Comparison of ENCODE assay signal across 23 cellular contexts in the genomic region with DNA sequence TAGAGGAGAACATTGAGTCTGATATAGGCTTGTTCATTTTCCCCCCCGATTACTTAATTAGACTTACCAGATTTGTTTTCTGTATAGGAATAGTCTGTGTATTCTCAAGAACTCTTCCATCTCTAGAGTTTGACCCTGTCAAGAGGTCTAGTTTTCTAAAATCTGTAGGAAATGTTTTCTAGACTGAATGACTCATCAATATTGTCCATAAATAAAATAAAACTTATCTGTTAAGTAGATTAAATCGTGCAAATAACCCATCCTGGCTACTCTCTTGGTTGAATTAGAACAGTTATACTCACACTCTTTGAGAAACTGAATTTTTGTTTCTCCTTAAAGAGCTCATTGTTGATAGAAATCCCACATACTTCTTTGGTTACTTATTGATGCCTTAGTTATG.
"Had no signal": no experiment of that assay in that cellular context is flagged by ENCODE, and none has a peak within 500 bp of the region (broad histone marks: within the 10 kb centered on the region; RNA-seq: fewer than 3 reads in every experiment).

No MANE protein-coding gene starts in this region.

- DNase-seq: Kasumi-1, MM.1S, NCI-H1092 treated with DMSO at 0.1 percent for 48 hours, NCI-H1436, NCI-H187, NCI-H2029, NCI-H2081 treated with DMSO at 0.1 percent for 48 hours, NCI-H2171, NCI-H226, NCI-H446, NCI-H510A, NCI-H524 treated with DMSO at 0.1 percent for 48 hours, NCI-H69, NCI-H774, Right ventricle myocardium superior, RPMI8226, SIG-M5, SK-N-SH, SW 1271, T-cell had no signal

- ATAC-seq: K562, T-cell had no signal

- H3K9ac ChIP-seq: KMS-11, SK-N-SH had no signal

- H3K9me3 ChIP-seq: SK-N-SH had no signal

- H3K4me2 ChIP-seq: KMS-11, SK-N-SH had no signal

- H3K27ac ChIP-seq: KMS-11 had no signal

- H3K4me3 ChIP-seq: K562 had no signal

- FAIRE-seq: K562, RCC 7860 had no signal
